In the genomic region with DNA sequence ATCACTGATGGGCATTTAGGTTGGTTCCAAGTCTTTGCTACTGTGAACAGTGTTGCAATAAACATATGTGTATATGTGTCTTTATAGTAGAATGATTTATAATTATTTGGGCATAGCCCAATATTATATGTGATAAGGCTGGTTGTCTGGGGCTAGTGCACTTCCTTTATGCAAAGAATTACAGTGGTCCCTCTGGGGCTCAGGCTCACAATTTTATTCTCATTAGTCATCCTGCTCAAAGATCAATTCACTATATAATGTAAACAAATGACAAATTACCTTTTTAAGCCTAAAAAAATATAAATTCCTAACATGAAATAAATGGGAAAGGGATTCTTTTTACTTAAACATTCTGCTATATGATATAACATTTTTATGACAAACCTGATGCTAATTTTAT, we compare ENCODE assay signal across 22 cellular contexts. TPM values are rescaled to one million over a fixed set of nuclear protein-coding genes. Genes with fewer than 3 reads are reported as not detected.
DNase-seq lines count a peak whose midpoint lies in the region; ATAC-seq and TF ChIP-seq lines count a peak whose summit lies in the region.
"Had no signal": no experiment of that assay in that cellular context is flagged by ENCODE, and none has a peak within 500 bp of the region (broad histone marks: within the 10 kb centered on the region; RNA-seq: fewer than 3 reads in every experiment).

No MANE protein-coding gene starts in this region.

- no peak overlapping the region for H3K4me3 ChIP-seq in breast epithelium
- H3K4me3 ChIP-seq: BLaER1 had no signal

- TF ChIP-seq CTCF in breast epithelium (IDR thresholded peaks at IDR 0.05), result no peak

- DNase-seq in EL, result peak; percentile 54
- DNase-seq in HCEC 1CT, result peak; percentile 22
- DNase-seq in M059J (ENCODE audit: low read depth), result peak; percentile 12
- DNase-seq in breast epithelium (ENCODE audit: low spot score in 2 of 2), result no peak
- no peak for DNase-seq in left cardiac atrium
- no peak for DNase-seq in NOMO-1 treated with dmso at 0.1 percent for 144 hours (lab: John Stamatoyannopoulos, UW; ENCODE audit: unreplicated experiment)
- DNase-seq: 8988T; ACHN; BE2C; C1 segment of cervical spinal cord; CD4-positive, alpha-beta memory T cell; CD4-positive, CD25-positive, alpha-beta regulatory T cell; CD8-positive, alpha-beta memory T cell; COR-L47; DMS 273 treated with DMSO at 0.1 percent for 48 hours; DMS153; DMS53; DMS79; DND-41; GF-D8 had no signal

- no peaks in the 10 kb centered on the region for H3K9me3 ChIP-seq in breast epithelium
- H3K9me3 ChIP-seq: BE2C, BLaER1 had no signal

- no peak overlapping the region for H3K27ac ChIP-seq in breast epithelium
- H3K27ac ChIP-seq: BLaER1 had no signal

- no peak for TF ChIP-seq POLR2A in breast epithelium (IDR thresholded peaks at IDR 0.05)

- H3K4me1 ChIP-seq in breast epithelium, result no peaks in the 10 kb centered on the region
- H3K4me1 ChIP-seq: BE2C, BLaER1 had no signal

- ATAC-seq in left cardiac atrium, result no peak

- intact Hi-C loops in breast epithelium (cut with DNase I; ENCODE audit: low total_unique reads) (no loop called here), left cardiac atrium (cut with DNase I) (no loop called here)

- no peaks in the 10 kb centered on the region for H3K36me3 ChIP-seq in breast epithelium
- H3K36me3 ChIP-seq: BE2C, BLaER1 had no signal

- no peaks in the 10 kb centered on the region for H3K27me3 ChIP-seq in breast epithelium
- H3K27me3 ChIP-seq: BE2C, BLaER1 had no signal

RNA-seq across cellular contexts. Expression of a gene that starts 5.0 kb away (rescaled TPM):
- total RNA-seq in M059J (2014; rRNA removed; shearing (Covaris generic)), result 10.5 and 12.3 TPM in 2 replicates
- total RNA-seq in breast epithelium (1 to 10 TPM in 2 of 3 donors, under 1 TPM in 1; 0.80 to 2.3 (median 1.3) TPM), left cardiac atrium (1 to 10 TPM; 1.5 to 1.9 TPM)
- total RNA-seq: A673; CD4-positive, alpha-beta memory T cell; CD4-positive, CD25-positive, alpha-beta regulatory T cell; CD8-positive, alpha-beta memory T cell had no signal

Comparison
In these comparisons a context has a peak if more than half of its experiments do, and no peak if none do; other contexts are left out.
1. DNase-seq: peak in EL (single experiment), HCEC 1CT (single experiment) and M059J (single experiment); none in breast epithelium (0 of 2), left cardiac atrium (single experiment) and NOMO-1 treated with dmso at 0.1 percent for 144 hours (single experiment).